In the genomic region with DNA sequence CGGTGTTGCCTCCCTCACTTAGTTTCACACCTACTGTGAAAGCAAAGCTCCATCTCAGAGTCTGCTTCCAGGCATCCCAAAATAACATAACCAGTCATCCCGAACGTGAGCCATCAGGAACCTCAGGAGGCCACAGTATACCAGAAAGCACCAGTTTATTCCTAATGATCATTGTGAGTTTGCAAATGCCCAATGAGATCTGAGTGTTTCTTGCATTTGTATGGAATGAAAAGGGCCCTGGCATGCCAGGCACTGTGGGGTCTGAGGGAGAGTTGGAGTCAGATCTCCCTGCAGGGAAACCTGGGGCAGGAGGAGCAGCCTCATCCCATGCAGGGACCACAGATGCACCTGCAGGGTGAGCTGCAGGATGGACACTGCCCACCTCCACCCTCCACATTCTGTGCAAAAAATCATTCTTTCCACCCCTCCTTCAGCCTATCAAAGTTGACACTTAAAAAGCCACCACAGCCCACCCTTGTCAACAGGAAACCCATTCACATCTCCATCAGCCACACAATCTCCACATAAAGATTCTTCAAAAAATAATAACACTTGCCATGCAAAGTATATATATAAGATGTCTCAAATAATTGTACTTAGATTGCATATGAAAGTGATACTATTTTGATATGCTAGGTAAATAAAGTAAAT, we compare ENCODE assay signal across 8 cellular contexts.
DNase-seq lines count a peak whose midpoint lies in the region; ATAC-seq, FAIRE-seq and TF ChIP-seq lines count a peak whose summit lies in the region.
"Not testable (repeated sequence)": the region's sequence is repeated elsewhere in the genome, so short reads cannot be mapped to it uniquely, and the experiment has no call there.

No MANE protein-coding gene starts in this region.

- not testable (repeated sequence) for H3K9me1 ChIP-seq in K562 (ENCODE audit: control insufficient read depth, insufficient read depth, low read length)

- H3K27me3 Mint-ChIP-seq in CD8-positive, alpha-beta memory T cell; activated CD8-positive, alpha-beta T cell treated with anti-CD3 and anti-CD28 coated beads for 36 hours; natural killer cell (ENCODE audit: low read depth in 2 of 2): not testable (repeated sequence)

- H3K9ac ChIP-seq in BLaER1; K562 (ENCODE audit: insufficient read depth in 1 of 2, low read depth in 2 of 2, low read length in 2 of 2): not testable (repeated sequence)

- not testable (repeated sequence) for TF ChIP-seq RAD21 in K562 (CRISPR knock-in tag; conservative IDR thresholded peaks at IDR 0.05 in 1 of 2, IDR thresholded peaks at IDR 0.05 in 1 of 2)

- H4K20me1 ChIP-seq in BLaER1, result not testable (repeated sequence)
- peaks cover 27% of the 10 kb centered on the region for H4K20me1 ChIP-seq in K562 (replicated peaks; ENCODE audit: control insufficient read depth, insufficient read depth, low read length)

- TF ChIP-seq CTCF in activated CD8-positive, alpha-beta T cell treated with anti-CD3 and anti-CD28 coated beads for 36 hours (IDR thresholded peaks at IDR 0.05); K562 (IDR thresholded peaks at IDR 0.05 in 2 of 3, conservative IDR thresholded peaks at IDR 0.05 in 1 of 3; ENCODE audit: insufficient read depth in 2 of 3, low read depth in 1 of 3, low read length in 3 of 3); natural killer cell (IDR thresholded peaks at IDR 0.05); spleen (IDR thresholded peaks at IDR 0.05 in 8 of 11, conservative IDR thresholded peaks at IDR 0.05 in 3 of 11): not testable (repeated sequence)

- H3K9me3 Mint-ChIP-seq in CD8-positive, alpha-beta memory T cell; activated CD8-positive, alpha-beta T cell treated with anti-CD3 and anti-CD28 coated beads for 36 hours; natural killer cell: not testable (repeated sequence)

- not testable (repeated sequence) for H3K79me2 ChIP-seq in K562 (ENCODE audit: control insufficient read depth, insufficient read depth, low read length)

- under 1% methylated on average over 3 of the region's 3 CpGs for WGBS in K562 (ENCODE audit: insufficient coverage, low coverage, missing lambda C conversion rate)
- WGBS in spleen, 5 donors, result 78 to 87% (median 82%) methylated on average over 3 of the region's 3 CpGs

- CTCF ChIA-PET in CD8-positive, alpha-beta memory T cell (lab: Charles Lee), result interaction anchor here (0.9 to 11.5 kb wide), 9 partner anchors 10 to 128 kb away, joined by 3 to 194 read pairs (median 7); no protein-coding TSS in a partner anchor
- CTCF ChIA-PET in activated CD8-positive, alpha-beta T cell treated with anti-CD3 and anti-CD28 coated beads for 36 hours (lab: Charles Lee), result interaction anchor here (1.0 to 3.9 kb wide), 7 partner anchors 11 to 291 kb away, joined by 3 to 32 read pairs (median 4); no protein-coding TSS in a partner anchor
- CTCF ChIA-PET in K562 (lab: Yijun Ruan, JAX; ENCODE audit: low intra/inter-chr PET ratio), result interaction anchor here (0.9 kb wide), 1 partner anchor 121 kb away, joined by 4 read pairs; no protein-coding TSS in a partner anchor

- DNase-seq in CD8-positive, alpha-beta memory T cell, result peak in 1 of 5 donors; percentile 28
- not testable (repeated sequence) for DNase-seq in activated CD8-positive, alpha-beta T cell treated with anti-CD3 and anti-CD28 coated beads for 36 hours; K562 (ENCODE audit: extremely low read depth in 1 of 4, low spot score in 3 of 4); natural killer cell; spleen
- DNase-seq in ecto neural progenitor cell (ENCODE audit: low spot score) (peak; percentile 12), islet precursor cell (peak; percentile 10)

- ATAC-seq in activated CD8-positive, alpha-beta T cell treated with anti-CD3 and anti-CD28 coated beads for 36 hours; K562: not testable (repeated sequence)
- peak; percentile 34 to 52 (median 49) for ATAC-seq in natural killer cell

- peaks cover 87 to 97% (median 96%) of the 10 kb centered on the region in 3 donors for H3K4me1 Mint-ChIP-seq in CD8-positive, alpha-beta memory T cell
- peaks cover 67% of the 10 kb centered on the region for H3K4me1 Mint-ChIP-seq in activated CD8-positive, alpha-beta T cell treated with anti-CD3 and anti-CD28 coated beads for 36 hours (ENCODE audit: low read depth)
- H3K4me1 Mint-ChIP-seq in natural killer cell, result peaks cover 80 to 92% of the 10 kb centered on the region in 2 donors

- TF ChIP-seq POLR2A in K562 (conservative IDR thresholded peaks at IDR 0.05); spleen (IDR thresholded peaks at IDR 0.05): not testable (repeated sequence)

- peaks cover 43% of the 10 kb centered on the region for H3K4me1 ChIP-seq in BLaER1
- H3K4me1 ChIP-seq in CD8-positive, alpha-beta memory T cell (ENCODE audit: insufficient read depth, low read length), result peaks cover 50% of the 10 kb centered on the region
- not testable (repeated sequence) for H3K4me1 ChIP-seq in K562 (replicated peaks in 1 of 2; ENCODE audit: control insufficient read depth in 2 of 2, insufficient read depth in 2 of 2, low read length in 2 of 2)
- peaks cover 0 to 27% (median 20%) of the 10 kb centered on the region in 6 donors for H3K4me1 ChIP-seq in spleen

- not testable (repeated sequence) for H3K36me3 ChIP-seq in BLaER1; CD8-positive, alpha-beta memory T cell (ENCODE audit: insufficient read depth, low read length); K562 (ENCODE audit: control insufficient read depth, insufficient read depth, low read length); spleen

- TF ChIP-seq EP300 in K562 (IDR thresholded peaks at IDR 0.05; ENCODE audit: low read length), result not testable (repeated sequence)

- FAIRE-seq in K562 (lab: Jason Lieb, UNC), result not testable (repeated sequence)

- H3K27ac Mint-ChIP-seq in CD8-positive, alpha-beta memory T cell, result peak overlapping the region; percentile 88 to 98 (median 90)
- H3K27ac Mint-ChIP-seq in activated CD8-positive, alpha-beta T cell treated with anti-CD3 and anti-CD28 coated beads for 36 hours, result peak overlapping the region; percentile 22
- peak overlapping the region; percentile 94 to 97 for H3K27ac Mint-ChIP-seq in natural killer cell

- BruUV-seq in K562 (replicated peaks; lab: Mats Ljungman, UMichigan), result not testable (repeated sequence)

- H3K27ac ChIP-seq in BLaER1; CD8-positive, alpha-beta memory T cell (ENCODE audit: low read depth, low read length); K562 (ENCODE audit: extremely low read depth, low read depth, low read length): not testable (repeated sequence)
- H3K27ac ChIP-seq in spleen, result peak overlapping the region in 5 of 8 donors; percentile 15 to 74 (median 44)

- intact Hi-C loops in activated CD8-positive, alpha-beta T cell treated with anti-CD3 and anti-CD28 coated beads for 36 hours (cut with micrococcal nuclease); spleen (cut with DNase I; ENCODE audit: low total_unique reads): not testable (repeated sequence)
- intact Hi-C loops in K562 (cut with micrococcal nuclease) (loop anchor here (2.0 kb wide), 1 partner anchor 20 kb away; no protein-coding TSS in a partner anchor), natural killer cell (cut with micrococcal nuclease) (loop anchor here (5.0 kb wide), 1 partner anchor 381 kb away; no protein-coding TSS in a partner anchor)

- H3K4me2 ChIP-seq in BLaER1, result 0 out of 2 replicates have a peak overlapping the region, but pooled peaks have one; percentile 4
- H3K4me2 ChIP-seq in K562 (ENCODE audit: insufficient read depth, low read length), result not testable (repeated sequence)

- not testable (repeated sequence) for H3K4me3 ChIP-seq in BLaER1; CD8-positive, alpha-beta memory T cell (ENCODE audit: low read length); K562; spleen

- in situ Hi-C loops in K562 (cut with MboI), result not testable (repeated sequence)

- H3K27me3 ChIP-seq in BLaER1; CD8-positive, alpha-beta memory T cell (ENCODE audit: insufficient read depth, low read length, poor library complexity, severe bottlenecking); spleen (replicated peaks in 1 of 7): not testable (repeated sequence)
- peaks cover 7 to 15% of the 10 kb centered on the region in 2 experiments for H3K27me3 ChIP-seq in K562 (ENCODE audit: control insufficient read depth in 2 of 2, insufficient read depth in 2 of 2, low read length in 2 of 2)

- H3K36me3 Mint-ChIP-seq in CD8-positive, alpha-beta memory T cell, result peaks cover 0 to 20% (median 20%) of the 10 kb centered on the region in 3 donors
- not testable (repeated sequence) for H3K36me3 Mint-ChIP-seq in activated CD8-positive, alpha-beta T cell treated with anti-CD3 and anti-CD28 coated beads for 36 hours (ENCODE audit: low read depth); natural killer cell

- POLR2A ChIA-PET in CD8-positive, alpha-beta memory T cell (lab: Charles Lee), result interaction anchor here (1.2 kb wide), 2 partner anchors 62 to 64 kb away, joined by 3 to 4 read pairs; no protein-coding TSS in a partner anchor
- POLR2A ChIA-PET in activated CD8-positive, alpha-beta T cell treated with anti-CD3 and anti-CD28 coated beads for 36 hours (lab: Charles Lee), result not testable (repeated sequence)
- POLR2A ChIA-PET in K562 (lab: Yijun Ruan, JAX), result interaction anchor here (0.5 to 2.9 kb wide), 11 partner anchors 11 to 157 kb away, joined by 3 to 16 read pairs (median 3); no protein-coding TSS in a partner anchor

- H2AFZ ChIP-seq in K562 (ENCODE audit: low read depth, low read length), result not testable (repeated sequence)

- not testable (repeated sequence) for H3K9me3 ChIP-seq in BLaER1; CD8-positive, alpha-beta memory T cell (ENCODE audit: low read length); K562 (replicated peaks; ENCODE audit: control insufficient read depth, insufficient read depth, low read depth, low read length); spleen

- H3K4me3 Mint-ChIP-seq in CD8-positive, alpha-beta memory T cell, result peak overlapping the region; percentile 74 to 98 (median 89)
- not testable (repeated sequence) for H3K4me3 Mint-ChIP-seq in activated CD8-positive, alpha-beta T cell treated with anti-CD3 and anti-CD28 coated beads for 36 hours
- H3K4me3 Mint-ChIP-seq in natural killer cell, result peak overlapping the region; percentile 93

TF ChIP-seq in K562, 482 proteins besides CTCF, POLR2A, EP300 and RAD21 (continues in another document):
- 0 out of 4 replicates have a peak, but pooled peaks of 1 of the 2 experiments have one; percentile 9 for TF ChIP-seq TEAD1 (CRISPR knock-in tag; IDR thresholded peaks at IDR 0.05)

Comparison
In these comparisons a context has a peak if more than half of its experiments do, and no peak if none do; other contexts are left out.
1. H3K27ac Mint-ChIP-seq: peak in every context shown above with its lines; median percentile 96 in natural killer cell; 90 in CD8-positive, alpha-beta memory T cell; 22 in activated CD8-positive, alpha-beta T cell treated with anti-CD3 and anti-CD28 coated beads for 36 hours.